In the genomic region with DNA sequence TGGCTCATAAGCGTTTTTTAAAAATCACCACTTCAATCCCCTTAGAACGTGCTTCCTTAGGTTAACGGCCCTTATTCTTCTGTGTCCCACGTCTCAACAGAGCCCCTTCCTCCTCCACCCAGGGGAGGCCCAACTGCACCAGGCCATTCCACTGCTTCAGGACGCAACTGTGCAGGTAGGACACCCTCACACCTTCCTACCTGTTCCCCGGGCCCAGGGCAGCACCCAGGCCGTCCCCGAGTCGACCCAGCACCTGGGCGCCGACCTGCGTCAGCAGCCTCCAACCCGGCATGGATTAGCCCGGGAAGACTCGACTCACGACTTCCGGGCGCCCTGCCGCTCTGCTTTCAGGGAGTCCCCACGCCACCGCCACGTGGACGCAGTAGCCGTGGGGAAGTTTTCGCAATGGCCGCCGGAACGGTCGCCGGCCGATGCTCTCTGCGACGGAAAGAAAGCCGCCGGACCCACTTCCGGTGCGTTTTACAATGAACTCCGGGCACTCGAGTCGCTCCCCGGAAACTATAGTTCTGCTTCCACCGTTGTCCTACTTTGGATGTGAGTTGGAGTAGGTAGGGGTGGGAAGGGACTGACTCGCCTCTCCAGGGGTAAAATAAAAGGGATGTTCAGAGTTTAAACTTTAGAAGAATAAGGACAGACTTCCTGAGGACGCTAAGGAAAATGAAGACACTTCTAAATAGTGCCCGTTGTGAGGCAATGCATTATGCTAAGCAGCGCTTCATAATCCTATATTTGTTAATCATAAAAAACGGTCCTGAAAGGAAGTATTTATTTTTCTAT, we compare ENCODE assay signal across 8 cellular contexts. TPM values are rescaled to one million over a fixed set of nuclear protein-coding genes. Genes with fewer than 3 reads are reported as not detected.
A peak's percentile ranks its signal among the peaks of the same experiment; 100 is the strongest.
DNase-seq lines count a peak whose midpoint lies in the region; ATAC-seq and TF ChIP-seq lines count a peak whose summit lies in the region.

A gene (minus strand): TSS at position 442 of the 798 bp plus-strand sequence. CDS start 150 bp downstream, at position 292.

- H3K27ac ChIP-seq in iPS DF 6.9 (ENCODE audit: low read length) (no peak within 1 kb of the TSS), sigmoid colon (peak within 1 kb of the TSS; percentile 70 to 86 (median 74))

- H3K36me3 ChIP-seq in iPS DF 6.9 (ENCODE audit: control insufficient read depth, insufficient read depth, low read length): peaks cover 14% of the 10 kb centered on the region; the same call in 1 of the 2 replicates
- peaks cover 0 to 28% (median 3%) of the 10 kb centered on the region in 4 donors for H3K36me3 ChIP-seq in sigmoid colon

- H3K9me3 Mint-ChIP-seq in brain: no peaks in the 10 kb centered on the region

- peaks cover 24% of the 10 kb centered on the region for H3K36me3 Mint-ChIP-seq in brain

- TF ChIP-seq CTCF in brain (conservative IDR thresholded peaks at IDR 0.05): no peak
- no peak for TF ChIP-seq CTCF in sigmoid colon (IDR thresholded peaks at IDR 0.05)

- H3K9me3 ChIP-seq in iPS DF 6.9 (ENCODE audit: control insufficient read depth, insufficient read depth, low read length) (no peaks in the 10 kb centered on the region), sigmoid colon (no peaks in the 10 kb centered on the region)

- H3K27ac Mint-ChIP-seq in brain: peak within 1 kb of the TSS; percentile 85 to 98 (median 93)

- WGBS in iPS DF 6.9 (ENCODE audit: insufficient coverage, insufficient read length): no CpG with 5 or more reads among the region's 47 CpGs
- WGBS in sigmoid colon, 2 donors: 1 to 2% methylated on average over 47 of the region's 47 CpGs

- TF ChIP-seq POLR2A in sigmoid colon (IDR thresholded peaks at IDR 0.05): peak in 1 of 2 donors; percentile 22

- peaks cover 33% of the 10 kb centered on the region for H3K4me1 Mint-ChIP-seq in brain

- intact Hi-C loops in sigmoid colon (cut with DNase I): no loop called here

- peak within 1 kb of the TSS; percentile 97 to 99 (median 99) for H3K4me3 Mint-ChIP-seq in brain

- peak; percentile 89 for ATAC-seq in GM18858 (IDR thresholded peaks at IDR 0.05; ENCODE audit: unreplicated experiment)
- peak; percentile 97 for ATAC-seq in HG03066 (IDR thresholded peaks at IDR 0.05; ENCODE audit: low read depth, unreplicated experiment)

- no peak for TF ChIP-seq EP300 in sigmoid colon (IDR thresholded peaks at IDR 0.05)

- no peaks in the 10 kb centered on the region for H3K4me1 ChIP-seq in iPS DF 6.9 (ENCODE audit: control insufficient read depth, insufficient read depth, low read length)
- H3K4me1 ChIP-seq in sigmoid colon: peaks cover 0 to 27% (median 21%) of the 10 kb centered on the region in 4 donors

- peak; percentile 84 for DNase-seq in A172 (ENCODE audit: low spot score)
- DNase-seq in NCI-H2107 treated with DMSO at 0.1 percent for 48 hours (lab: John Stamatoyannopoulos, UW; ENCODE audit: unreplicated experiment): peak; percentile 94
- peak; percentile 90 for DNase-seq in UCSD-AML1 (lab: John Stamatoyannopoulos, UW; ENCODE audit: unreplicated experiment)
- DNase-seq in iPS DF 6.9 (ENCODE audit: low read depth, low spot score): peak; percentile 73
- DNase-seq in sigmoid colon: peak; percentile 92

- H3K27me3 ChIP-seq in iPS DF 6.9 (ENCODE audit: control insufficient read depth, insufficient read depth, low read length) (no peaks in the 10 kb centered on the region), sigmoid colon (no peaks in the 10 kb centered on the region)

- peaks cover 19% of the 10 kb centered on the region for H3K27me3 Mint-ChIP-seq in brain

- peak within 1 kb of the TSS; percentile 81 for H3K4me3 ChIP-seq in iPS DF 6.9 (ENCODE audit: low read length)
- peak within 1 kb of the TSS; percentile 58 to 97 (median 80) for H3K4me3 ChIP-seq in sigmoid colon

RNA-seq across cellular contexts. Expression of the gene that starts here (rescaled TPM):
- 216 and 247 TPM in 2 replicates for total RNA-seq in A172 (2014; rRNA removed; shearing (Covaris generic))
- 67.0 TPM for polyA plus RNA-seq in brain (ENCODE audit: insufficient read depth, low read depth, low replicate concordance)
- 10 to 100 TPM; 61.8 to 86.9 (median 69.3) TPM for total RNA-seq in sigmoid colon
- 10 to 100 TPM; 72.7 to 85.3 (median 82.2) TPM for polyA plus RNA-seq in sigmoid colon
